In the genomic region with DNA sequence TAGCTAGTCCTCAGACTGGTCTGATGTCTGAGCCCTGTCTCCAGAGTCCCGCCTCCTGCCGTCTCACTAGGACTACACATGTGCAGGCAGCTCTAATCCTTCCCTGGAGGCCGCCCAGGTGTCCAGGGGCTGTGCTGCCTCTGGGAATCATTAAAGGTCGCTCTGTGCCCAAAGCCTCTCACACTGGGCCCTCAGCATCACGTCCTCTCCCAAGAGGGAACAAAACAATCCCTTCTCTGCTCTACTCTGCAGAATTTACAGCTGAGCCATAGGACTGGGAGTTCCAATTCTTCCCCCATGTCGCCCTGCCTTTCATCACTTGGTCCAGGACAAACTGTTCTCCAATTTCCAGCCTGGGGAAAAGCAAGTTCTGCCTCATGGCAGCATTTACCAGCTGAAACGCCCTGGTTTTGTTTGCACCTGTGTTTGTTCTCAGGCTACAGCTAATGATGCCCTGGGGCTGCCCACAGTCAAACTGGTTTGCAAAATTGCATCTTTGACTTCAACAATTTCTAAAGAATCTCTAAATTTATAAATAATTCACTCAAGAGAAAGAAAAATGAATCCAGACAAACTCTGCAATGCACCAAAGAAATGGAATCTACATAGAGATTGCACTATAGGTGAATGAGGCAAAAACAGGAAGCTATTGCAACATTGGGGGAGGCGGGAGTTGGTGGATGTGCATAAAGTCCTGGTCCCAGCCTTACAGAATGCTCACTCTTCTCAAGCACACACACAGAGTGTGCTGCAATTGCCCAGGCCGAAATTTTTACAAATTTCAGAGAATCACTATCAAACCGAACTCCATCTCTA, we compare ENCODE assay signal across 1 cellular context.
TF ChIP-seq lines count a peak whose summit lies in the region.

No MANE protein-coding gene starts in this region.

TF ChIP-seq in HepG2, 621 proteins besides CTCF, POLR2A, EP300 and RAD21 (continued from another document and continues in another):
- TF ChIP-seq, protein P1, sequence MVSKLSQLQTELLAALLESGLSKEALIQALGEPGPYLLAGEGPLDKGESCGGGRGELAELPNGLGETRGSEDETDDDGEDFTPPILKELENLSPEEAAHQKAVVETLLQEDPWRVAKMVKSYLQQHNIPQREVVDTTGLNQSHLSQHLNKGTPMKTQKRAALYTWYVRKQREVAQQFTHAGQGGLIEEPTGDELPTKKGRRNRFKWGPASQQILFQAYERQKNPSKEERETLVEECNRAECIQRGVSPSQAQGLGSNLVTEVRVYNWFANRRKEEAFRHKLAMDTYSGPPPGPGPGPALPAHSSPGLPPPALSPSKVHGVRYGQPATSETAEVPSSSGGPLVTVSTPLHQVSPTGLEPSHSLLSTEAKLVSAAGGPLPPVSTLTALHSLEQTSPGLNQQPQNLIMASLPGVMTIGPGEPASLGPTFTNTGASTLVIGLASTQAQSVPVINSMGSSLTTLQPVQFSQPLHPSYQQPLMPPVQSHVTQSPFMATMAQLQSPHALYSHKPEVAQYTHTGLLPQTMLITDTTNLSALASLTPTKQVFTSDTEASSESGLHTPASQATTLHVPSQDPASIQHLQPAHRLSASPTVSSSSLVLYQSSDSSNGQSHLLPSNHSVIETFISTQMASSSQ (IDR thresholded peaks at IDR 0.05; ENCODE audit: low read depth), result 0 out of 2 replicates have a peak, but pooled peaks have one; percentile 15
- TF ChIP-seq, protein P1 (CRISPR knock-in tag; IDR thresholded peaks at IDR 0.05; ENCODE audit: borderline replicate concordance), result no peak
- TF ChIP-seq ZNF20 (CRISPR knock-in tag; IDR thresholded peaks at IDR 0.05) (no peak), TRIM24 (CRISPR knock-in tag; IDR thresholded peaks at IDR 0.05) (peak; percentile 64; the same call in 1 of the 2 replicates), ZNF33B (CRISPR knock-in tag; IDR thresholded peaks at IDR 0.05) (no peak), JUN (CRISPR knock-in tag; IDR thresholded peaks at IDR 0.05) (no peak), ETV5 (CRISPR knock-in tag; IDR thresholded peaks at IDR 0.05; ENCODE audit: borderline replicate concordance) (peak; percentile 96), SRSF9 (IDR thresholded peaks at IDR 0.05; ENCODE audit: borderline replicate concordance, insufficient read depth, low read depth, low read length, poor library complexity, severe bottlenecking) (no peak), KLF15 (CRISPR knock-in tag; IDR thresholded peaks at IDR 0.05; ENCODE audit: borderline replicate concordance) (no peak), HDAC1 (CRISPR knock-in tag; IDR thresholded peaks at IDR 0.05) (0 out of 2 replicates have a peak, but pooled peaks have one; percentile 31), ZNF10 (CRISPR knock-in tag; IDR thresholded peaks at IDR 0.05; ENCODE audit: borderline replicate concordance, low read depth) (no peak), ZFX (CRISPR knock-in tag; IDR thresholded peaks at IDR 0.05; ENCODE audit: low read depth) (peak; percentile 31; the same call in 1 of the 2 replicates), MAZ (IDR thresholded peaks at IDR 0.05; ENCODE audit: borderline replicate concordance, low read depth, low read length) (no peak), MAZ (CRISPR knock-in tag; IDR thresholded peaks at IDR 0.05; ENCODE audit: low read depth) (peak; percentile 52), ELF4 (CRISPR knock-in tag; IDR thresholded peaks at IDR 0.05; ENCODE audit: borderline replicate concordance) (peak; percentile 80; the same call in 1 of the 2 replicates), MEIS2 (CRISPR knock-in tag; IDR thresholded peaks at IDR 0.05) (no peak), NFKB2 (CRISPR knock-in tag; IDR thresholded peaks at IDR 0.05; ENCODE audit: borderline replicate concordance) (no peak), ZNF816 (CRISPR knock-in tag; IDR thresholded peaks at IDR 0.05; ENCODE audit: borderline replicate concordance) (no peak), RFXANK (CRISPR knock-in tag; IDR thresholded peaks at IDR 0.05) (no peak), MTF2 (CRISPR knock-in tag; IDR thresholded peaks at IDR 0.05; ENCODE audit: borderline replicate concordance) (no peak), ZNF136 (CRISPR knock-in tag; IDR thresholded peaks at IDR 0.05; ENCODE audit: low read depth) (no peak), MTA3 (CRISPR knock-in tag; IDR thresholded peaks at IDR 0.05) (no peak), HMGA1 (CRISPR knock-in tag; conservative IDR thresholded peaks at IDR 0.05) (no peak), ZBTB20 (CRISPR knock-in tag; IDR thresholded peaks at IDR 0.05; ENCODE audit: borderline replicate concordance, low read depth) (no peak), ZFP1 (CRISPR knock-in tag; IDR thresholded peaks at IDR 0.05) (no peak), BORCS8-MEF2B (CRISPR knock-in tag; IDR thresholded peaks at IDR 0.05) (no peak), ZNF749 (CRISPR knock-in tag; IDR thresholded peaks at IDR 0.05; ENCODE audit: borderline replicate concordance) (no peak), NBN (conservative IDR thresholded peaks at IDR 0.05) (no peak), ZFP82 (CRISPR knock-in tag; IDR thresholded peaks at IDR 0.05; ENCODE audit: borderline replicate concordance) (no peak), ZNF891 (CRISPR knock-in tag; IDR thresholded peaks at IDR 0.05) (no peak), AKAP8 (CRISPR knock-in tag; IDR thresholded peaks at IDR 0.05) (no peak), ZSCAN25 (CRISPR knock-in tag; IDR thresholded peaks at IDR 0.05) (no peak), ZFP37 (CRISPR knock-in tag; IDR thresholded peaks at IDR 0.05; ENCODE audit: borderline replicate concordance) (no peak), RCOR2 (CRISPR knock-in tag; IDR thresholded peaks at IDR 0.05) (peak; percentile 6; the same call in 1 of the 2 replicates), GATAD1 (CRISPR knock-in tag; IDR thresholded peaks at IDR 0.05) (no peak), HNRNPH1 (optimal IDR thresholded peaks at IDR 0.05; ENCODE audit: low read depth, low read length) (no peak), ZNF605 (CRISPR knock-in tag; IDR thresholded peaks at IDR 0.05) (no peak; the same call in 1 of the 2 replicates), ELF1 (CRISPR knock-in tag; IDR thresholded peaks at IDR 0.05) (peak; percentile 58), PHF20 (CRISPR knock-in tag; IDR thresholded peaks at IDR 0.05) (no peak), ZNF343 (CRISPR knock-in tag; IDR thresholded peaks at IDR 0.05) (no peak), ZNF775 (CRISPR knock-in tag; IDR thresholded peaks at IDR 0.05; ENCODE audit: borderline replicate concordance) (no peak)
- TF ChIP-seq, protein P2, sequence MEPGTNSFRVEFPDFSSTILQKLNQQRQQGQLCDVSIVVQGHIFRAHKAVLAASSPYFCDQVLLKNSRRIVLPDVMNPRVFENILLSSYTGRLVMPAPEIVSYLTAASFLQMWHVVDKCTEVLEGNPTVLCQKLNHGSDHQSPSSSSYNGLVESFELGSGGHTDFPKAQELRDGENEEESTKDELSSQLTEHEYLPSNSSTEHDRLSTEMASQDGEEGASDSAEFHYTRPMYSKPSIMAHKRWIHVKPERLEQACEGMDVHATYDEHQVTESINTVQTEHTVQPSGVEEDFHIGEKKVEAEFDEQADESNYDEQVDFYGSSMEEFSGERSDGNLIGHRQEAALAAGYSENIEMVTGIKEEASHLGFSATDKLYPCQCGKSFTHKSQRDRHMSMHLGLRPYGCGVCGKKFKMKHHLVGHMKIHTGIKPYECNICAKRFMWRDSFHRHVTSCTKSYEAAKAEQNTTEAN (CRISPR knock-in tag; conservative IDR thresholded peaks at IDR 0.05), result peak; percentile 67; the same call in 1 of the 2 replicates
- TF ChIP-seq, protein P3, sequence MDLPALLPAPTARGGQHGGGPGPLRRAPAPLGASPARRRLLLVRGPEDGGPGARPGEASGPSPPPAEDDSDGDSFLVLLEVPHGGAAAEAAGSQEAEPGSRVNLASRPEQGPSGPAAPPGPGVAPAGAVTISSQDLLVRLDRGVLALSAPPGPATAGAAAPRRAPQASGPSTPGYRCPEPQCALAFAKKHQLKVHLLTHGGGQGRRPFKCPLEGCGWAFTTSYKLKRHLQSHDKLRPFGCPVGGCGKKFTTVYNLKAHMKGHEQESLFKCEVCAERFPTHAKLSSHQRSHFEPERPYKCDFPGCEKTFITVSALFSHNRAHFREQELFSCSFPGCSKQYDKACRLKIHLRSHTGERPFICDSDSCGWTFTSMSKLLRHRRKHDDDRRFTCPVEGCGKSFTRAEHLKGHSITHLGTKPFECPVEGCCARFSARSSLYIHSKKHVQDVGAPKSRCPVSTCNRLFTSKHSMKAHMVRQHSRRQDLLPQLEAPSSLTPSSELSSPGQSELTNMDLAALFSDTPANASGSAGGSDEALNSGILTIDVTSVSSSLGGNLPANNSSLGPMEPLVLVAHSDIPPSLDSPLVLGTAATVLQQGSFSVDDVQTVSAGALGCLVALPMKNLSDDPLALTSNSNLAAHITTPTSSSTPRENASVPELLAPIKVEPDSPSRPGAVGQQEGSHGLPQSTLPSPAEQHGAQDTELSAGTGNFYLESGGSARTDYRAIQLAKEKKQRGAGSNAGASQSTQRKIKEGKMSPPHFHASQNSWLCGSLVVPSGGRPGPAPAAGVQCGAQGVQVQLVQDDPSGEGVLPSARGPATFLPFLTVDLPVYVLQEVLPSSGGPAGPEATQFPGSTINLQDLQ (CRISPR knock-in tag; IDR thresholded peaks at IDR 0.05), result no peak
- TF ChIP-seq, protein P4, sequence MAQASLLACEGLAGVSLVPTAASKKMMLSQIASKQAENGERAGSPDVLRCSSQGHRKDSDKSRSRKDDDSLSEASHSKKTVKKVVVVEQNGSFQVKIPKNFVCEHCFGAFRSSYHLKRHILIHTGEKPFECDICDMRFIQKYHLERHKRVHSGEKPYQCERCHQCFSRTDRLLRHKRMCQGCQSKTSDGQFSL (CRISPR knock-in tag; IDR thresholded peaks at IDR 0.05), result no peak
- TF ChIP-seq, protein P5, sequence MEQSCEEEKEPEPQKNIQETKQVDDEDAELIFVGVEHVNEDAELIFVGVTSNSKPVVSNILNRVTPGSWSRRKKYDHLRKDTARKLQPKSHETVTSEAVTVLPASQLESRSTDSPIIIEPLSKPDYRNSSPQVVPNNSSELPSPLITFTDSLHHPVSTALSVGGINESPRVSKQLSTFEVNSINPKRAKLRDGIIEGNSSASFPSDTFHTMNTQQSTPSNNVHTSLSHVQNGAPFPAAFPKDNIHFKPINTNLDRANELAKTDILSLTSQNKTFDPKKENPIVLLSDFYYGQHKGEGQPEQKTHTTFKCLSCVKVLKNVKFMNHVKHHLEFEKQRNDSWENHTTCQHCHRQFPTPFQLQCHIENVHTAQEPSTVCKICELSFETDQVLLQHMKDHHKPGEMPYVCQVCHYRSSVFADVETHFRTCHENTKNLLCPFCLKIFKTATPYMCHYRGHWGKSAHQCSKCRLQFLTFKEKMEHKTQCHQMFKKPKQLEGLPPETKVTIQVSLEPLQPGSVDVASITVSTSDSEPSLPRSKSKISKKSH (CRISPR knock-in tag; IDR thresholded peaks at IDR 0.05; ENCODE audit: borderline replicate concordance), result no peak
- TF ChIP-seq, protein P6, sequence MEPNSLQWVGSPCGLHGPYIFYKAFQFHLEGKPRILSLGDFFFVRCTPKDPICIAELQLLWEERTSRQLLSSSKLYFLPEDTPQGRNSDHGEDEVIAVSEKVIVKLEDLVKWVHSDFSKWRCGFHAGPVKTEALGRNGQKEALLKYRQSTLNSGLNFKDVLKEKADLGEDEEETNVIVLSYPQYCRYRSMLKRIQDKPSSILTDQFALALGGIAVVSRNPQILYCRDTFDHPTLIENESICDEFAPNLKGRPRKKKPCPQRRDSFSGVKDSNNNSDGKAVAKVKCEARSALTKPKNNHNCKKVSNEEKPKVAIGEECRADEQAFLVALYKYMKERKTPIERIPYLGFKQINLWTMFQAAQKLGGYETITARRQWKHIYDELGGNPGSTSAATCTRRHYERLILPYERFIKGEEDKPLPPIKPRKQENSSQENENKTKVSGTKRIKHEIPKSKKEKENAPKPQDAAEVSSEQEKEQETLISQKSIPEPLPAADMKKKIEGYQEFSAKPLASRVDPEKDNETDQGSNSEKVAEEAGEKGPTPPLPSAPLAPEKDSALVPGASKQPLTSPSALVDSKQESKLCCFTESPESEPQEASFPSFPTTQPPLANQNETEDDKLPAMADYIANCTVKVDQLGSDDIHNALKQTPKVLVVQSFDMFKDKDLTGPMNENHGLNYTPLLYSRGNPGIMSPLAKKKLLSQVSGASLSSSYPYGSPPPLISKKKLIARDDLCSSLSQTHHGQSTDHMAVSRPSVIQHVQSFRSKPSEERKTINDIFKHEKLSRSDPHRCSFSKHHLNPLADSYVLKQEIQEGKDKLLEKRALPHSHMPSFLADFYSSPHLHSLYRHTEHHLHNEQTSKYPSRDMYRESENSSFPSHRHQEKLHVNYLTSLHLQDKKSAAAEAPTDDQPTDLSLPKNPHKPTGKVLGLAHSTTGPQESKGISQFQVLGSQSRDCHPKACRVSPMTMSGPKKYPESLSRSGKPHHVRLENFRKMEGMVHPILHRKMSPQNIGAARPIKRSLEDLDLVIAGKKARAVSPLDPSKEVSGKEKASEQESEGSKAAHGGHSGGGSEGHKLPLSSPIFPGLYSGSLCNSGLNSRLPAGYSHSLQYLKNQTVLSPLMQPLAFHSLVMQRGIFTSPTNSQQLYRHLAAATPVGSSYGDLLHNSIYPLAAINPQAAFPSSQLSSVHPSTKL (CRISPR knock-in tag; IDR thresholded peaks at IDR 0.05), result no peak; the same call in 1 of the 2 replicates
- TF ChIP-seq, protein P7, sequence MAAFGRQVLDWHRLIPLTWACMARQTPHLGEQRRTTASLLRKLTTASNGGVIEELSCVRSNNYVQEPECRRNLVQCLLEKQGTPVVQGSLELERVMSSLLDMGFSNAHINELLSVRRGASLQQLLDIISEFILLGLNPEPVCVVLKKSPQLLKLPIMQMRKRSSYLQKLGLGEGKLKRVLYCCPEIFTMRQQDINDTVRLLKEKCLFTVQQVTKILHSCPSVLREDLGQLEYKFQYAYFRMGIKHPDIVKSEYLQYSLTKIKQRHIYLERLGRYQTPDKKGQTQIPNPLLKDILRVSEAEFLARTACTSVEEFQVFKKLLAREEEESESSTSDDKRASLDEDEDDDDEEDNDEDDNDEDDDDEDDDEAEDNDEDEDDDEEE (CRISPR knock-in tag; IDR thresholded peaks at IDR 0.05), result no peak
- TF ChIP-seq, protein P8, sequence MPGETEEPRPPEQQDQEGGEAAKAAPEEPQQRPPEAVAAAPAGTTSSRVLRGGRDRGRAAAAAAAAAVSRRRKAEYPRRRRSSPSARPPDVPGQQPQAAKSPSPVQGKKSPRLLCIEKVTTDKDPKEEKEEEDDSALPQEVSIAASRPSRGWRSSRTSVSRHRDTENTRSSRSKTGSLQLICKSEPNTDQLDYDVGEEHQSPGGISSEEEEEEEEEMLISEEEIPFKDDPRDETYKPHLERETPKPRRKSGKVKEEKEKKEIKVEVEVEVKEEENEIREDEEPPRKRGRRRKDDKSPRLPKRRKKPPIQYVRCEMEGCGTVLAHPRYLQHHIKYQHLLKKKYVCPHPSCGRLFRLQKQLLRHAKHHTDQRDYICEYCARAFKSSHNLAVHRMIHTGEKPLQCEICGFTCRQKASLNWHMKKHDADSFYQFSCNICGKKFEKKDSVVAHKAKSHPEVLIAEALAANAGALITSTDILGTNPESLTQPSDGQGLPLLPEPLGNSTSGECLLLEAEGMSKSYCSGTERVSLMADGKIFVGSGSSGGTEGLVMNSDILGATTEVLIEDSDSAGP (CRISPR knock-in tag; IDR thresholded peaks at IDR 0.05; ENCODE audit: borderline replicate concordance), result peak; percentile 53; the same call in 1 of the 2 replicates
